27 cellular contexts compared by ENCODE assay signal in the genomic region with DNA sequence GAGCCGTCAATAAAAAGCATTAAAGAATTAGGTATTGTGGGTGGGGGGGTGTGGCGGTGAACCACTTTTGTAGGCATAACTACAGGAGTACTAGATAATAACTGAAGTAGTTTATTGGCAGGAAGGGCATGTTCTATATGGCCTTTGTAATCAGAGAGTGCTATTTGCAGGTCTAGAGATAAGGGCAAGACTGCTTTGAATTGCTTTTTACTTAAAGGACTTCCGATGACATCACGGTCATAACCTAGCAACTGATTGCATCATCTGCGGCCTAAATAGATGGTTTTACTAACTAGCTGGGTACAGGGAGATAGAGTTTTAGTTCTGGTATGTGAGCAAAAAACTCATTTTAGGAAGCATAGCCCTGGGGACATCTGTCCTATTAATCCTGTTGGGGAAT. TPM values are rescaled to one million over a fixed set of nuclear protein-coding genes. Genes with fewer than 3 reads are reported as not detected.
"Had no signal": no experiment of that assay in that cellular context is flagged by ENCODE, and none has a peak within 500 bp of the region (broad histone marks: within the 10 kb centered on the region; RNA-seq: fewer than 3 reads in every experiment).

No MANE protein-coding gene starts in this region.

- H3K4me1 Mint-ChIP-seq: memory B cell; natural killer cell; stimulated activated memory B cell treated with anti-CD40 and anti-IgM and Interleukin-4, amounts not matched to agents 10 μg/mL and 1 μg/mL and 100 μg/mL, for 72 hours had no signal

- H3K27ac Mint-ChIP-seq: memory B cell; natural killer cell; stimulated activated memory B cell treated with anti-CD40 and anti-IgM and Interleukin-4, amounts not matched to agents 10 μg/mL and 1 μg/mL and 100 μg/mL, for 72 hours had no signal

- H3K4me3 Mint-ChIP-seq: memory B cell; natural killer cell; stimulated activated memory B cell treated with anti-CD40 and anti-IgM and Interleukin-4, amounts not matched to agents 10 μg/mL and 1 μg/mL and 100 μg/mL, for 72 hours had no signal

- H3K9me3 Mint-ChIP-seq: natural killer cell had no signal

- DNase-seq: colonic mucosa; dermis blood vessel endothelial cell; effector memory CD4-positive, alpha-beta T cell; foreskin fibroblast; gastrocnemius medialis; head of caudate nucleus; natural killer cell; occipital lobe; ovary; posterior cingulate gyrus; psoas muscle; right cardiac atrium; spleen; stimulated activated CD4-positive, alpha-beta T cell treated with anti-CD3 and anti-CD28 coated beads, Interleukin-4, amount 100 ng/mL, for 4 hours; stimulated activated naive CD8-positive, alpha-beta T cell treated with anti-CD3 and anti-CD28 coated beads, Interleukin-15, Interleukin-2, amounts not matched to agents 100 U/mL and 50 U/mL, for 24 hours; substantia nigra; testis; upper lobe of left lung had no signal

- ATAC-seq: esophagus mucosa; gastrocnemius medialis; left lobe of liver; natural killer cell; psoas muscle; right cardiac atrium; stimulated activated memory B cell treated with anti-CD40 and anti-IgM and Interleukin-4, amounts not matched to agents 10 μg/mL and 1 μg/mL and 100 μg/mL, for 72 hours; stimulated activated naive CD8-positive, alpha-beta T cell treated with anti-CD3 and anti-CD28 coated beads, Interleukin-15, Interleukin-2, amounts not matched to agents 100 U/mL and 50 U/mL, for 24 hours had no signal

- H3K27me3 Mint-ChIP-seq: memory B cell; stimulated activated memory B cell treated with anti-CD40 and anti-IgM and Interleukin-4, amounts not matched to agents 10 μg/mL and 1 μg/mL and 100 μg/mL, for 72 hours had no signal

RNA-seq across cellular contexts. Expression of a gene that starts 24.7 kb away (rescaled TPM):
- total RNA-seq: colonic mucosa, dermis blood vessel endothelial cell, esophagus mucosa, glomerular endothelial cell, left lobe of liver, lung, mononuclear cell, natural killer cell, occipital lobe, ovary, renal cortical epithelial cell, right cardiac atrium, spleen, tibial nerve, upper lobe of left lung had no signal
